1 cellular context compared by ENCODE assay signal in genomic region chr6:63565058-63565726, GRCh38.
TF ChIP-seq lines count a peak whose summit lies in the region.

No MANE protein-coding gene starts in this region.

TF ChIP-seq in HepG2, 621 proteins besides CTCF, POLR2A, EP300 and RAD21 (continued from another document and continues in another):
- no peak for TF ChIP-seq ZNF576 (CRISPR knock-in tag; IDR thresholded peaks at IDR 0.05)
- no peak for TF ChIP-seq ZNF850 (CRISPR knock-in tag; conservative IDR thresholded peaks at IDR 0.05)
- no peak for TF ChIP-seq ZNF891 (CRISPR knock-in tag; IDR thresholded peaks at IDR 0.05)
- TF ChIP-seq HDAC6 (IDR thresholded peaks at IDR 0.05; ENCODE audit: low read depth, low read length) = 0 out of 2 replicates have a peak, but pooled peaks have one; percentile 62
- TF ChIP-seq ZNF362 (CRISPR knock-in tag; IDR thresholded peaks at IDR 0.05; ENCODE audit: borderline replicate concordance) = peak; percentile 80; the same call in 1 of the 2 replicates
- peak; percentile 73 for TF ChIP-seq ISL2 (CRISPR knock-in tag; IDR thresholded peaks at IDR 0.05)
- TF ChIP-seq CEBPG (CRISPR knock-in tag; IDR thresholded peaks at IDR 0.05) = peak; percentile 64
- no peak for TF ChIP-seq ZNF674 (CRISPR knock-in tag; IDR thresholded peaks at IDR 0.05; ENCODE audit: low read depth)
- TF ChIP-seq ZNF138 (CRISPR knock-in tag; IDR thresholded peaks at IDR 0.05; ENCODE audit: low read depth) = no peak
- peak; percentile 88; the same call in 1 of the 2 replicates for TF ChIP-seq RCOR2 (CRISPR knock-in tag; IDR thresholded peaks at IDR 0.05)
- TF ChIP-seq HOXA3 (CRISPR knock-in tag; IDR thresholded peaks at IDR 0.05) = peak; percentile 60; the same call in 1 of the 2 replicates
- no peak for TF ChIP-seq ZBTB49 (CRISPR knock-in tag; IDR thresholded peaks at IDR 0.05; ENCODE audit: borderline replicate concordance)
- no peak for TF ChIP-seq ZNF251 (CRISPR knock-in tag; IDR thresholded peaks at IDR 0.05)
- no peak for TF ChIP-seq ZNF256 (CRISPR knock-in tag; conservative IDR thresholded peaks at IDR 0.05)
- no peak for TF ChIP-seq ELF1 (CRISPR knock-in tag; IDR thresholded peaks at IDR 0.05)
- no peak for TF ChIP-seq IRF9 (CRISPR knock-in tag; IDR thresholded peaks at IDR 0.05; ENCODE audit: borderline replicate concordance)
- TF ChIP-seq ZNF639 (CRISPR knock-in tag; conservative IDR thresholded peaks at IDR 0.05) = no peak; the same call in 1 of the 2 replicates
- no peak for TF ChIP-seq ZBTB25 (CRISPR knock-in tag; IDR thresholded peaks at IDR 0.05)
- TF ChIP-seq GPBP1L1 (CRISPR knock-in tag; IDR thresholded peaks at IDR 0.05) = no peak
- TF ChIP-seq CENPX (CRISPR knock-in tag; IDR thresholded peaks at IDR 0.05) = no peak
- no peak for TF ChIP-seq GRHL1 (CRISPR knock-in tag; conservative IDR thresholded peaks at IDR 0.05)
- TF ChIP-seq FOXM1 (CRISPR knock-in tag; IDR thresholded peaks at IDR 0.05) = no peak
- no peak for TF ChIP-seq AKNA (CRISPR knock-in tag; IDR thresholded peaks at IDR 0.05; ENCODE audit: borderline replicate concordance)
- TF ChIP-seq ZNF275 (CRISPR knock-in tag; IDR thresholded peaks at IDR 0.05; ENCODE audit: borderline replicate concordance) = no peak
- TF ChIP-seq REXO4 (CRISPR knock-in tag; IDR thresholded peaks at IDR 0.05; ENCODE audit: borderline replicate concordance) = no peak
- no peak for TF ChIP-seq EZH2 (conservative IDR thresholded peaks at IDR 0.05; ENCODE audit: low read depth, low read length)
- 0 out of 2 replicates have a peak, but pooled peaks have one; percentile 13 for TF ChIP-seq FOSL1 (CRISPR knock-in tag; IDR thresholded peaks at IDR 0.05; ENCODE audit: borderline replicate concordance)
- no peak for TF ChIP-seq CSRNP1 (CRISPR knock-in tag; IDR thresholded peaks at IDR 0.05)
- TF ChIP-seq RFX1 (IDR thresholded peaks at IDR 0.05) = no peak
- no peak for TF ChIP-seq PRDM10 (CRISPR knock-in tag; IDR thresholded peaks at IDR 0.05; ENCODE audit: low read depth)
- TF ChIP-seq TCF7L2 (IDR thresholded peaks at IDR 0.05; ENCODE audit: low read depth, low read length) = no peak
